21 cellular contexts compared by ENCODE assay signal in the genomic region with DNA sequence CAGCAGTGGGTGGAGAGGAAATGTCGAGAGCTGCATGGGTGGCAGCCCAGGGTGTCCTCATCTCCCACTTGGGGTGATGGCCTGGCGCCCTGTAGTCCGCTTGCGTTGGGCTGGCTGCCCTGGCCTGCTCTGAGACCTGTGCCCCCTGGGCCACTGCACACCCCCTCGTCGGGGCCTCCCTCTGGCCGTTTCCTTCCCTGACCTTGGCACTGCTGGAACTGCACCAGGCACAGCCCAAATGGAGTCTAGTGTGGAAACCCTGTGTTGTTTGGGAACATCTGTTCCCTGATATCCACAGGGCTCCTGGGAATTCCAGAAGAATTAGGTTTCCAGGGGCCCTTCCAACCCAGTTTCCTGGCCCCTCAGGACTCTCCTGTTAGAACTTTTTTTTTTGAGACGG. TPM values are rescaled to one million over a fixed set of nuclear protein-coding genes. Genes with fewer than 3 reads are reported as not detected.
DNase-seq lines count a peak whose midpoint lies in the region; ATAC-seq and TF ChIP-seq lines count a peak whose summit lies in the region.
"Had no signal": no experiment of that assay in that cellular context is flagged by ENCODE, and none has a peak within 500 bp of the region (broad histone marks: within the 10 kb centered on the region; RNA-seq: fewer than 3 reads in every experiment).

No MANE protein-coding gene starts in this region.

- TF ChIP-seq POLR2A in spleen (IDR thresholded peaks at IDR 0.05), result no peak

- 56 to 78% (median 65%) methylated on average over 8 of the region's 8 CpGs for WGBS in spleen, 5 donors
- WGBS in endodermal cell (ENCODE audit: insufficient coverage in 1 of 2, insufficient read length in 1 of 2), 2 experiments, result 88 to 94% methylated on average over 3 to 8 of the region's 8 CpGs

- no peaks in the 10 kb centered on the region for H3K27me3 Mint-ChIP-seq in endodermal cell (ENCODE audit: insufficient read depth)

- no peak overlapping the region for H3K4me3 Mint-ChIP-seq in endodermal cell
- H3K4me3 Mint-ChIP-seq: CD4-positive, CD25-positive, alpha-beta regulatory T cell; HFFc6 had no signal

- intact Hi-C loops in spleen (cut with DNase I; ENCODE audit: low total_unique reads), result no loop called here

- H3K4me1 Mint-ChIP-seq in endodermal cell, result peaks cover 9% of the 10 kb centered on the region
- H3K4me1 Mint-ChIP-seq: CD4-positive, CD25-positive, alpha-beta regulatory T cell had no signal

- H3K9ac ChIP-seq in endodermal cell (ENCODE audit: extremely low read depth, low read length, poor library complexity, severe bottlenecking), result no peak overlapping the region

- no peaks in the 10 kb centered on the region for H3K9me3 Mint-ChIP-seq in endodermal cell
- H3K9me3 Mint-ChIP-seq: CD4-positive, CD25-positive, alpha-beta regulatory T cell; HFFc6 had no signal

- H3K36me3 Mint-ChIP-seq in endodermal cell (ENCODE audit: low read depth), result no peaks in the 10 kb centered on the region
- H3K36me3 Mint-ChIP-seq: CD4-positive, CD25-positive, alpha-beta regulatory T cell had no signal

- H3K27ac ChIP-seq in SJCRH30, result no peak overlapping the region
- H3K27ac ChIP-seq in spleen, result peak overlapping the region in 7 of 8 donors; percentile 4 to 73 (median 67)
- no peak overlapping the region for H3K27ac ChIP-seq in endodermal cell (ENCODE audit: low read depth, low read length)

- ATAC-seq in left lobe of liver (peak; percentile 81), HG03442 (IDR thresholded peaks at IDR 0.05; ENCODE audit: unreplicated experiment) (no peak)

- H3K27ac Mint-ChIP-seq in endodermal cell, result no peak overlapping the region
- H3K27ac Mint-ChIP-seq: CD4-positive, CD25-positive, alpha-beta regulatory T cell; HFFc6 had no signal

- H3K4me1 ChIP-seq in SJCRH30 (peaks cover 33% of the 10 kb centered on the region), spleen (peaks cover 0 to 57% (median 18%) of the 10 kb centered on the region in 6 donors), endodermal cell (ENCODE audit: control insufficient read depth, insufficient read depth, low read length) (no peaks in the 10 kb centered on the region)
- H3K4me1 ChIP-seq: BE2C had no signal

- H3K4me3 ChIP-seq in SJCRH30 (no peak overlapping the region), spleen (no peak overlapping the region), endodermal cell (ENCODE audit: low read length) (no peak overlapping the region)
- H3K4me3 ChIP-seq: MG63 had no signal

- H3K9me3 ChIP-seq in SJCRH30 (replicated peaks), result no peaks in the 10 kb centered on the region
- H3K9me3 ChIP-seq in spleen, result no peaks in the 10 kb centered on the region
- H3K9me3 ChIP-seq in endodermal cell (ENCODE audit: control insufficient read depth, low read length), result no peaks in the 10 kb centered on the region
- H3K9me3 ChIP-seq: BE2C, MG63 had no signal

- H3K36me3 ChIP-seq in SJCRH30 (no peaks in the 10 kb centered on the region), spleen (no peaks in the 10 kb centered on the region), endodermal cell (ENCODE audit: control insufficient read depth, insufficient read depth, low read length) (no peaks in the 10 kb centered on the region)
- H3K36me3 ChIP-seq: BE2C, MG63 had no signal

- H3K27me3 ChIP-seq in SJCRH30 (no peaks in the 10 kb centered on the region), spleen (replicated peaks in 1 of 7) (no peaks in the 10 kb centered on the region), endodermal cell (ENCODE audit: control insufficient read depth, insufficient read depth, low read length, poor library complexity, severe bottlenecking) (no peaks in the 10 kb centered on the region)
- H3K27me3 ChIP-seq: BE2C, MG63 had no signal

- TF ChIP-seq CTCF in spleen (IDR thresholded peaks at IDR 0.05 in 8 of 11, conservative IDR thresholded peaks at IDR 0.05 in 3 of 11), result no peak
- no peak for TF ChIP-seq CTCF in endodermal cell (conservative IDR thresholded peaks at IDR 0.05)

- DNase-seq in DMS 273 treated with DMSO at 0.1 percent for 48 hours (lab: John Stamatoyannopoulos, UW) (peak; percentile 20), SJCRH30 (peak; percentile 36 to 70), left lobe of liver (ENCODE audit: low spot score) (peak; percentile 84), spleen (peak; percentile 82), endodermal cell (no peak), activated T-cell treated with anti-CD3 and anti-CD28 coated beads for 4 hours (no peak)
- DNase-seq: BE2C; CD4-positive, CD25-positive, alpha-beta regulatory T cell; COR-L47; DMS153; GDM1; HFFc6; Kasumi-1; MG63; NCI-H1092; NCI-H1436 treated with DMSO at 0.1 percent for 48 hours; NCI-H2029; NCI-H446; NCI-H526 treated with DMSO at 0.1 percent for 48 hours; SHP77 had no signal

RNA-seq across cellular contexts. Expression of a gene that starts 13.9 kb away (rescaled TPM):
- total RNA-seq in SJCRH30 (2014; rRNA removed; shearing (Covaris generic)), result 18.7 and 20.7 TPM in 2 replicates
- total RNA-seq in left lobe of liver (27.3 TPM), spleen (10 to 100 TPM; 19.8 to 96.2 (median 46.6) TPM), endodermal cell (10 to 100 TPM in 1 of 2 donors, 1 to 10 TPM in 1; 6.8 to 12.5 TPM)
- 10 to 100 TPM; 13.6 to 50.5 (median 19.2) TPM for polyA plus RNA-seq in spleen
- 28.4 TPM for polyA plus RNA-seq in endodermal cell (2013, experiment 1 of 2)
- polyA plus RNA-seq in endodermal cell (2013, experiment 2 of 2), result 25.9 TPM

RNA-seq across cellular contexts. Expression of a gene that starts 49.9 kb away (rescaled TPM):
- 79.5 and 97.2 TPM in 2 replicates for total RNA-seq in SJCRH30 (2014; rRNA removed; shearing (Covaris generic))
- total RNA-seq in left lobe of liver, result 27.8 TPM
- 100 to 1,000 TPM in 3 of 7 donors, 10 to 100 TPM in 4; 73.0 to 116 (median 100.0) TPM for total RNA-seq in spleen
- polyA plus RNA-seq in spleen, result 10 to 100 TPM in 1 of 3 donors, 1 to 10 TPM in 2; 7.3 to 18.5 (median 9.2) TPM
- 10 to 100 TPM; 62.5 to 72.3 TPM for total RNA-seq in endodermal cell
- polyA plus RNA-seq in endodermal cell (2013, experiment 1 of 2), result 49.6 TPM
- polyA plus RNA-seq in endodermal cell (2013, experiment 2 of 2), result 46.1 TPM

Comparison
In these comparisons a context has a peak if more than half of its experiments do, and no peak if none do; other contexts are left out.
1. DNase-seq: peak in DMS 273 treated with DMSO at 0.1 percent for 48 hours (single experiment), SJCRH30 (2 of 2), left lobe of liver (single experiment) and spleen (single experiment); none in endodermal cell (single experiment) and activated T-cell treated with anti-CD3 and anti-CD28 coated beads for 4 hours (single experiment).
2. H3K27ac ChIP-seq: peak in spleen (7 of 8); none in SJCRH30 (single experiment) and endodermal cell (single experiment).